Comparison of ENCODE assay signal across 11 cellular contexts in the genomic region with DNA sequence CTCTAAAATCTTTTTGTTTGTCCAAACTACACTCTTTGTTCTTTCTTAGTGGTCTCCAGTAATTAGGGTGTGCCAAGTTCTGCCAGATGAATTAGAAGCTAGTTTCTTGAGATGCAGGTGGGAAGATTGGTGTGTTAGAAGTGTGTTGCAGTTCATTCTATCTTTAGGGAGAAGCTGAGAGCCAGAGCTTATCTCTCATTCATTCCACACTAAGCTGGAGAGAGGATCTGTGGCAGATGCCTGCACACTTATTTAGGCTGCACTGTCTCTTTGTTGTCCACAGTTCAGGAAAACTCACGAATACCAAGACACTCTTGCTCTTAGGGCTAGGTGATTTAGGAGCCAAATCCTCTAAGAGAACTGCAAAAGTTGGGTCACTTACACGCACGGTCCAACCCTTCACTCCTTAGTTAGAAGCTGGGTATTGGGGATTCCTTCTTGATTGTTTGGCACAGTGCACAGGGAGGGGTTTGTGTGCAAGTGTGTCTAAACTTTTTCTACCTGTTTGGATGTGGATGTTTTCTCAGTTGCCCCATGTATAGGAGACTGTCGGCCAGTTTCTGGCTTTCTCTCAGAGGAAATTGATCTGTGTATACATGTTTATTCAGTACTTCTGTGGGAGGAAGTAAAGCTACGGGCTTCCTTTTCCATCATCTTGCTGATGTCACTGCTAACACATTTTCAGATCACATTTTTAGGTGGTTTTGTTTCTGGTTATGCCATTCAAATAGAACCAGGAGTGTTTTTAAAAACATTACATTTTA. TPM values are rescaled to one million over a fixed set of nuclear protein-coding genes. Genes with fewer than 3 reads are reported as not detected.
A peak's percentile ranks its signal among the peaks of the same experiment; 100 is the strongest.
DNase-seq lines count a peak whose midpoint lies in the region; ATAC-seq lines count a peak whose summit lies in the region.
"Had no signal": no experiment of that assay in that cellular context is flagged by ENCODE, and none has a peak within 500 bp of the region (broad histone marks: within the 10 kb centered on the region; RNA-seq: fewer than 3 reads in every experiment).

No MANE protein-coding gene starts in this region.

- H3K4me3 Mint-ChIP-seq in activated naive CD8-positive, alpha-beta T cell, result no peak overlapping the region
- peak overlapping the region; percentile 6 to 54 for H3K4me3 Mint-ChIP-seq in stimulated activated naive CD8-positive, alpha-beta T cell treated with anti-CD3 and anti-CD28 coated beads, Interleukin-15, amount 100 ng/mL, for 72 hours
- H3K4me3 Mint-ChIP-seq: nephron had no signal

- H3K27ac ChIP-seq in right cardiac atrium (ENCODE audit: low read length), result no peak overlapping the region

- H3K4me3 ChIP-seq in right cardiac atrium (ENCODE audit: low read length), result no peak overlapping the region

- H3K27me3 ChIP-seq in right cardiac atrium (ENCODE audit: control insufficient read depth, insufficient read depth), result no peaks in the 10 kb centered on the region

- DNase-seq in left cardiac atrium (no peak), right cardiac atrium (no peak), COLO829 (ENCODE audit: low spot score) (no peak), nucleus accumbens (lab: John Stamatoyannopoulos, UW) (no peak)
- no peak for DNase-seq in stimulated activated naive CD8-positive, alpha-beta T cell treated with anti-CD3 and anti-CD28 coated beads, Interleukin-15, amount 100 ng/mL, for 72 hours
- DNase-seq: activated CD4-positive, alpha-beta T cell treated with anti-CD3 and anti-CD28 coated beads, Interleukin-2, amount 50 U/mL, for 1 hour; NCI-H2227 treated with DMSO at 0.1 percent for 48 hours had no signal

- ATAC-seq in left cardiac atrium (peak; percentile 45 to 53), right cardiac atrium (no peak), HG02678 (IDR thresholded peaks at IDR 0.05; ENCODE audit: unreplicated experiment) (peak; percentile 52), HG03378 (IDR thresholded peaks at IDR 0.05; ENCODE audit: unreplicated experiment) (no peak)
- peak; percentile 93 for ATAC-seq in stimulated activated naive CD8-positive, alpha-beta T cell treated with anti-CD3 and anti-CD28 coated beads, Interleukin-15, amount 100 ng/mL, for 72 hours

- H3K27me3 Mint-ChIP-seq in activated naive CD8-positive, alpha-beta T cell, result no peaks in the 10 kb centered on the region
- H3K27me3 Mint-ChIP-seq in stimulated activated naive CD8-positive, alpha-beta T cell treated with anti-CD3 and anti-CD28 coated beads, Interleukin-15, amount 100 ng/mL, for 72 hours, result no peaks in the 10 kb centered on the region

- H3K4me1 Mint-ChIP-seq in activated naive CD8-positive, alpha-beta T cell (ENCODE audit: low read depth), result peaks cover 49% of the 10 kb centered on the region
- peaks cover 55% of the 10 kb centered on the region for H3K4me1 Mint-ChIP-seq in stimulated activated naive CD8-positive, alpha-beta T cell treated with anti-CD3 and anti-CD28 coated beads, Interleukin-15, amount 100 ng/mL, for 72 hours
- H3K4me1 Mint-ChIP-seq: nephron had no signal

- 59% methylated on average over 5 of the region's 5 CpGs for WGBS in right cardiac atrium

- H3K36me3 Mint-ChIP-seq in activated naive CD8-positive, alpha-beta T cell, result peaks cover 17% of the 10 kb centered on the region

- H3K9me3 Mint-ChIP-seq in activated naive CD8-positive, alpha-beta T cell (ENCODE audit: low read depth), result peaks cover 4% of the 10 kb centered on the region
- H3K9me3 Mint-ChIP-seq in stimulated activated naive CD8-positive, alpha-beta T cell treated with anti-CD3 and anti-CD28 coated beads, Interleukin-15, amount 100 ng/mL, for 72 hours, result peaks cover 18 to 25% of the 10 kb centered on the region in 2 donors

- H3K4me1 ChIP-seq in right cardiac atrium (ENCODE audit: control insufficient read depth, insufficient read depth, low read length), result peaks cover 7% of the 10 kb centered on the region

- intact Hi-C loops in left cardiac atrium (cut with DNase I), result no loop called here
- intact Hi-C loops in right cardiac atrium (cut with DNase I), result no loop called here

- peak overlapping the region; percentile 51 for H3K27ac Mint-ChIP-seq in activated naive CD8-positive, alpha-beta T cell
- peak overlapping the region; percentile 45 to 67 for H3K27ac Mint-ChIP-seq in stimulated activated naive CD8-positive, alpha-beta T cell treated with anti-CD3 and anti-CD28 coated beads, Interleukin-15, amount 100 ng/mL, for 72 hours
- H3K27ac Mint-ChIP-seq: nephron had no signal

- no peaks in the 10 kb centered on the region for H3K9me3 ChIP-seq in right cardiac atrium (ENCODE audit: control insufficient read depth, low read length)

RNA-seq across cellular contexts. Expression of a gene that starts 49.5 kb away (rescaled TPM):
- total RNA-seq in left cardiac atrium, result 10 to 100 TPM; 24.4 to 27.8 TPM
- total RNA-seq in right cardiac atrium, result 10 to 100 TPM; 27.5 to 36.0 (median 31.5) TPM
- 16.2 TPM for polyA plus RNA-seq in right cardiac atrium

Comparison
In these comparisons a context has a peak if more than half of its experiments do, and no peak if none do; other contexts are left out.
1. ATAC-seq: peak in left cardiac atrium (2 of 2), HG02678 (single experiment) and stimulated activated naive CD8-positive, alpha-beta T cell treated with anti-CD3 and anti-CD28 coated beads, Interleukin-15, amount 100 ng/mL, for 72 hours (single experiment); none in right cardiac atrium (0 of 2) and HG03378 (single experiment).